In genomic region chr10:80924063-80924952, GRCh38 we compare ENCODE assay signal across 7 cellular contexts.
DNase-seq lines count a peak whose midpoint lies in the region; ATAC-seq, FAIRE-seq and TF ChIP-seq lines count a peak whose summit lies in the region.

No MANE protein-coding gene starts in this region.

- H3K27ac ChIP-seq in Karpas-422 (ENCODE audit: low read length) (no peak overlapping the region), left ventricle myocardium inferior (replicated peaks) (no peak overlapping the region), small intestine (ENCODE audit: low read depth in 1 of 2, low read length in 1 of 2) (no peak overlapping the region)

- no peak overlapping the region for H3K9ac ChIP-seq in Karpas-422 (ENCODE audit: low read length)

- no peaks in the 10 kb centered on the region for H4K20me1 ChIP-seq in Karpas-422 (ENCODE audit: insufficient read depth, low read depth, low read length)

- no peaks in the 10 kb centered on the region for H3K79me2 ChIP-seq in Karpas-422 (ENCODE audit: low read length)

- peaks cover 10% of the 10 kb centered on the region for H3K27me3 Mint-ChIP-seq in activated CD4-positive, alpha-beta T cell treated with anti-CD3 and anti-CD28 coated beads, Interleukin-2, amount 10 ng/mL, durations not matched to agents 24 days and 14 days

- no peak overlapping the region for H3K4me2 ChIP-seq in Karpas-422 (ENCODE audit: low read depth, low read length, poor library complexity, severe bottlenecking)

- H3K4me1 ChIP-seq in Karpas-422 (ENCODE audit: low read length) (no peaks in the 10 kb centered on the region), left ventricle myocardium inferior (no peaks in the 10 kb centered on the region), small intestine (ENCODE audit: control insufficient read depth in 2 of 2, insufficient read depth in 1 of 2, low read depth in 1 of 2, low read length in 1 of 2) (no peaks in the 10 kb centered on the region)

- no peaks in the 10 kb centered on the region for H3K9me3 ChIP-seq in Karpas-422 (ENCODE audit: low read length)
- H3K9me3 ChIP-seq in left ventricle myocardium inferior (replicated peaks): peaks cover 13% of the 10 kb centered on the region
- H3K9me3 ChIP-seq in small intestine (ENCODE audit: control insufficient read depth, low read depth): no peaks in the 10 kb centered on the region

- H3K9me2 ChIP-seq in Karpas-422 (replicated peaks; ENCODE audit: insufficient read depth, low read length): no peaks in the 10 kb centered on the region

- H3K27ac Mint-ChIP-seq in activated CD4-positive, alpha-beta T cell treated with anti-CD3 and anti-CD28 coated beads, Interleukin-2, amount 10 ng/mL, durations not matched to agents 24 days and 14 days: no peak overlapping the region

- H3K27me3 ChIP-seq in Karpas-422 (ENCODE audit: low read length) (no peaks in the 10 kb centered on the region), left ventricle myocardium inferior (ENCODE audit: low read depth) (peaks cover 34% of the 10 kb centered on the region), small intestine (ENCODE audit: control insufficient read depth in 2 of 2, insufficient read depth in 2 of 2, low read length in 2 of 2) (no peaks in the 10 kb centered on the region)

- no peak overlapping the region for H2AFZ ChIP-seq in Karpas-422 (ENCODE audit: low read length)

- no peaks in the 10 kb centered on the region for H3K4me1 Mint-ChIP-seq in activated CD4-positive, alpha-beta T cell treated with anti-CD3 and anti-CD28 coated beads, Interleukin-2, amount 10 ng/mL, durations not matched to agents 24 days and 14 days

- H3K36me3 Mint-ChIP-seq in activated CD4-positive, alpha-beta T cell treated with anti-CD3 and anti-CD28 coated beads, Interleukin-2, amount 10 ng/mL, durations not matched to agents 24 days and 14 days (ENCODE audit: low read depth): no peaks in the 10 kb centered on the region

- no peaks in the 10 kb centered on the region for H3K36me3 ChIP-seq in Karpas-422 (ENCODE audit: insufficient read depth, low read length)
- H3K36me3 ChIP-seq in left ventricle myocardium inferior: no peaks in the 10 kb centered on the region
- no peaks in the 10 kb centered on the region for H3K36me3 ChIP-seq in small intestine (ENCODE audit: control insufficient read depth in 2 of 2, insufficient read depth in 2 of 2, low read length in 2 of 2)

- TF ChIP-seq CTCF in left ventricle myocardium inferior (IDR thresholded peaks at IDR 0.05; ENCODE audit: borderline replicate concordance): peak; percentile 77

- WGBS in small intestine, 3 donors: 24 to 66% (median 37%) methylated on average over 7 of the region's 7 CpGs

- H3K4me3 ChIP-seq in Karpas-422 (ENCODE audit: low read length) (no peak overlapping the region), left ventricle myocardium inferior (no peak overlapping the region), small intestine (ENCODE audit: low read depth in 1 of 2, low read length in 2 of 2) (no peak overlapping the region)

- peak; percentile 62 for ATAC-seq in GM19351 (IDR thresholded peaks at IDR 0.05; ENCODE audit: unreplicated experiment)

- intact Hi-C loops in activated CD4-positive, alpha-beta T cell treated with anti-CD3 and anti-CD28 coated beads, Interleukin-2, amount 10 ng/mL, durations not matched to agents 24 days and 14 days (cut with micrococcal nuclease): loop anchor here (1.0 to 10.0 kb wide), 4 partner anchors 225 to 542 kb away; partner anchors contain the start of gene SH2D4B
- intact Hi-C loops in left ventricle myocardium inferior (cut with micrococcal nuclease): loop anchor here (10.0 kb wide), 1 partner anchor 260 kb away; no protein-coding TSS in a partner anchor

- DNase-seq in Daoy (ENCODE audit: low read depth): peak; percentile 4
- peak; percentile 76 for DNase-seq in Karpas-422
- DNase-seq in activated CD4-positive, alpha-beta T cell treated with anti-CD3 and anti-CD28 coated beads, Interleukin-2, amount 10 ng/mL, durations not matched to agents 24 days and 14 days: peak; percentile 70
- DNase-seq in left ventricle myocardium inferior: no peak
- peak; percentile 37 for DNase-seq in small intestine
- DNase-seq in AG08395 (ENCODE audit: low spot score): no peak

- FAIRE-seq in small intestine (lab: Jason Lieb, UNC): no peak

- H3K9me3 Mint-ChIP-seq in activated CD4-positive, alpha-beta T cell treated with anti-CD3 and anti-CD28 coated beads, Interleukin-2, amount 10 ng/mL, durations not matched to agents 24 days and 14 days: no peaks in the 10 kb centered on the region

- H3K4me3 Mint-ChIP-seq in activated CD4-positive, alpha-beta T cell treated with anti-CD3 and anti-CD28 coated beads, Interleukin-2, amount 10 ng/mL, durations not matched to agents 24 days and 14 days: no peak overlapping the region

Comparison
In these comparisons a context has a peak if more than half of its experiments do, and no peak if none do; other contexts are left out.
1. DNase-seq: peak in Daoy (single experiment), Karpas-422 (single experiment), activated CD4-positive, alpha-beta T cell treated with anti-CD3 and anti-CD28 coated beads, Interleukin-2, amount 10 ng/mL, durations not matched to agents 24 days and 14 days (single experiment) and small intestine (single experiment); none in left ventricle myocardium inferior (single experiment) and AG08395 (single experiment).